In genomic region chr4:114236370-114236769, GRCh38 we compare ENCODE assay signal across 2 cellular contexts.
TF ChIP-seq lines count a peak whose summit lies in the region.

No MANE protein-coding gene starts in this region.

TF ChIP-seq in HepG2, 621 proteins besides CTCF, POLR2A, EP300 and RAD21 (continued from another document):
- TF ChIP-seq MAFF (IDR thresholded peaks at IDR 0.05; ENCODE audit: low read depth, low read length) (peak; percentile 67), STAG1 (CRISPR knock-in tag; IDR thresholded peaks at IDR 0.05) (no peak), HOXA3 (CRISPR knock-in tag; IDR thresholded peaks at IDR 0.05) (no peak), MEIS1 (CRISPR knock-in tag; IDR thresholded peaks at IDR 0.05; ENCODE audit: borderline replicate concordance) (no peak), ZNF432 (CRISPR knock-in tag; IDR thresholded peaks at IDR 0.05; ENCODE audit: borderline replicate concordance) (no peak), NCOR1 (IDR thresholded peaks at IDR 0.05; ENCODE audit: borderline replicate concordance, low read length) (no peak), MEF2D (CRISPR knock-in tag; IDR thresholded peaks at IDR 0.05) (no peak), MAFK (conservative IDR thresholded peaks at IDR 0.05 in 1 of 2, IDR thresholded peaks at IDR 0.05 in 1 of 2; ENCODE audit: low read length in 2 of 2) (peak; percentile 76 to 83), MTA1 (CRISPR knock-in tag; IDR thresholded peaks at IDR 0.05; ENCODE audit: borderline replicate concordance) (no peak), ERF (CRISPR knock-in tag; IDR thresholded peaks at IDR 0.05) (no peak), RORA (CRISPR knock-in tag; IDR thresholded peaks at IDR 0.05) (no peak)
- TF ChIP-seq, protein P1, sequence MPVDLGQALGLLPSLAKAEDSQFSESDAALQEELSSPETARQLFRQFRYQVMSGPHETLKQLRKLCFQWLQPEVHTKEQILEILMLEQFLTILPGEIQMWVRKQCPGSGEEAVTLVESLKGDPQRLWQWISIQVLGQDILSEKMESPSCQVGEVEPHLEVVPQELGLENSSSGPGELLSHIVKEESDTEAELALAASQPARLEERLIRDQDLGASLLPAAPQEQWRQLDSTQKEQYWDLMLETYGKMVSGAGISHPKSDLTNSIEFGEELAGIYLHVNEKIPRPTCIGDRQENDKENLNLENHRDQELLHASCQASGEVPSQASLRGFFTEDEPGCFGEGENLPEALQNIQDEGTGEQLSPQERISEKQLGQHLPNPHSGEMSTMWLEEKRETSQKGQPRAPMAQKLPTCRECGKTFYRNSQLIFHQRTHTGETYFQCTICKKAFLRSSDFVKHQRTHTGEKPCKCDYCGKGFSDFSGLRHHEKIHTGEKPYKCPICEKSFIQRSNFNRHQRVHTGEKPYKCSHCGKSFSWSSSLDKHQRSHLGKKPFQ (CRISPR knock-in tag; IDR thresholded peaks at IDR 0.05; ENCODE audit: insufficient replicate concordance), result no peak

TF ChIP-seq in K562, 482 proteins besides CTCF, POLR2A, EP300 and RAD21 (continued from another document):
- TF ChIP-seq ARID1B (IDR thresholded peaks at IDR 0.05) (no peak), MTF1 (CRISPR knock-in tag; IDR thresholded peaks at IDR 0.05; ENCODE audit: borderline replicate concordance) (no peak), ZNF316 (IDR thresholded peaks at IDR 0.05) (peak; percentile 30; the same call in 1 of the 2 replicates), ZNF655 (CRISPR knock-in tag; IDR thresholded peaks at IDR 0.05) (no peak), FOXP4 (CRISPR knock-in tag; IDR thresholded peaks at IDR 0.05; ENCODE audit: borderline replicate concordance) (no peak), TAL1 (IDR thresholded peaks at IDR 0.05) (no peak), ZFX (CRISPR knock-in tag; IDR thresholded peaks at IDR 0.05) (no peak), MEF2A (IDR thresholded peaks at IDR 0.05; ENCODE audit: control insufficient read depth, low read depth, low read length) (no peak), ZNF431 (CRISPR knock-in tag; IDR thresholded peaks at IDR 0.05) (no peak)
